In the genomic region with DNA sequence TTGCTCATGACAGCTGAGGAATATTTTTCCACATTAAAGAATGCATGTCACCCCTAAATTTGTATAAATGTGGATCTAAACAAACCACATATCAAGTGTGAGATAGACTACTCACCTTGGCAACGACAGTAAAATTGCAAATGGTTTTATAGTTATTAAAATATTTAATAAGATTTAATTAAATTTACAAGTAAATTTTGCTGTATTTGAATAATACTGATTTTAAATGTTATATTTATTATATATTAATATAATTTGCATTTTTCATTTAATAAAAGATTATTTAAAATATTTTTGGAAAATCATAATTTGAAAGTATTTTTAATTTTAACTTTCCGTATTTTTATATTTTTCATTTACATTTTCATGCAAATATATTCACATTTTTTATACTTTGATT, we compare ENCODE assay signal across 19 cellular contexts. TPM values are rescaled to one million over a fixed set of nuclear protein-coding genes. Genes with fewer than 3 reads are reported as not detected.
DNase-seq lines count a peak whose midpoint lies in the region; ATAC-seq and TF ChIP-seq lines count a peak whose summit lies in the region.
"Had no signal": no experiment of that assay in that cellular context is flagged by ENCODE, and none has a peak within 500 bp of the region (broad histone marks: within the 10 kb centered on the region; RNA-seq: fewer than 3 reads in every experiment).

No MANE protein-coding gene starts in this region.

- H3K4me3 Mint-ChIP-seq in chondrocyte (ENCODE audit: unreplicated experiment): no peak overlapping the region
- no peak overlapping the region for H3K4me3 Mint-ChIP-seq in T-cell
- H3K4me3 Mint-ChIP-seq: CD14-positive monocyte had no signal

- peaks cover 8% of the 10 kb centered on the region for H3K4me1 Mint-ChIP-seq in chondrocyte (ENCODE audit: low read depth)
- H3K4me1 Mint-ChIP-seq in T-cell: no peaks in the 10 kb centered on the region

- ATAC-seq in T-cell (replicated peaks in 1 of 4): no peak

- H3K4me2 ChIP-seq in GM23248 (ENCODE audit: unreplicated experiment): peak overlapping the region; percentile 63
- H3K4me2 ChIP-seq in osteoblast (ENCODE audit: insufficient read depth, low read length): no peak overlapping the region

- H3K4me3 ChIP-seq in GM23248 (no peak overlapping the region), osteoblast (ENCODE audit: insufficient read depth, low read length) (no peak overlapping the region)

- DNase-seq in GM23248: no peak
- DNase-seq in chondrocyte (ENCODE audit: low spot score): no peak
- no peak for DNase-seq in osteoblast (ENCODE audit: insufficient read length, low spot score, missing footprints)
- no peak for DNase-seq in T-cell
- DNase-seq in NCI-H2029 (lab: John Stamatoyannopoulos, UW): no peak
- DNase-seq in SHP77 (lab: John Stamatoyannopoulos, UW): no peak
- no peak for DNase-seq in middle frontal gyrus (ENCODE audit: extremely low spot score, low spot score)
- DNase-seq: GDM1, KG1, NCI-H1092 treated with DMSO at 0.1 percent for 48 hours, NCI-H1436 treated with DMSO at 0.1 percent for 48 hours, NCI-H1930, NCI-H345, NCI-H524 treated with DMSO at 0.1 percent for 48 hours, OCI-M1, SHP77 treated with DMSO at 0.1 percent for 48 hours, SK-N-SH had no signal

- H2AFZ ChIP-seq in GM23248: no peak overlapping the region
- no peak overlapping the region for H2AFZ ChIP-seq in osteoblast (ENCODE audit: low read length)

- TF ChIP-seq CTCF in chondrocyte (IDR thresholded peaks at IDR 0.05) (no peak), osteoblast (IDR thresholded peaks at IDR 0.05; ENCODE audit: extremely low read depth, low read depth, low read length) (no peak)

- H3K36me3 Mint-ChIP-seq in chondrocyte (ENCODE audit: low read depth) (no peaks in the 10 kb centered on the region), T-cell (no peaks in the 10 kb centered on the region)
- H3K36me3 Mint-ChIP-seq: CD14-positive monocyte had no signal

- H3K27me3 Mint-ChIP-seq in chondrocyte (ENCODE audit: low read depth): peaks cover 2% of the 10 kb centered on the region
- peaks cover 23 to 27% of the 10 kb centered on the region in 2 donors for H3K27me3 Mint-ChIP-seq in T-cell

- H3K4me1 ChIP-seq in GM23248 (ENCODE audit: insufficient read depth) (peaks cover 11% of the 10 kb centered on the region), osteoblast (ENCODE audit: insufficient read depth, low read length) (peaks cover 26% of the 10 kb centered on the region)

- no peak overlapping the region for H3K9ac ChIP-seq in GM23248
- H3K9ac ChIP-seq: SK-N-SH had no signal

- H3K79me2 ChIP-seq in GM23248 (ENCODE audit: insufficient read depth): no peaks in the 10 kb centered on the region
- H3K79me2 ChIP-seq in osteoblast (ENCODE audit: insufficient read depth, low read length): no peaks in the 10 kb centered on the region

- H3K9me3 Mint-ChIP-seq in chondrocyte (ENCODE audit: low read depth) (no peaks in the 10 kb centered on the region), T-cell (peaks cover 0 to 8% (median 0%) of the 10 kb centered on the region in 3 donors)

- H3K36me3 ChIP-seq in GM23248 (ENCODE audit: low read depth): no peaks in the 10 kb centered on the region
- H3K36me3 ChIP-seq in osteoblast (ENCODE audit: insufficient read depth, low read length): no peaks in the 10 kb centered on the region

- H3K27ac ChIP-seq in GM23248: peak overlapping the region; percentile 46; the same call in 1 of the 2 replicates
- H3K27ac ChIP-seq in osteoblast (ENCODE audit: low read depth, low read length): peak overlapping the region; percentile 75

- 31 to 36% methylated on average over 2 of the region's 2 CpGs for WGBS in GM23248 (ENCODE audit: low coverage in 1 of 2, low lambda C conversion rate in 2 of 2, missing lambda C conversion rate in 2 of 2), 2 experiments

- in situ Hi-C loops in GM23248 (cut with MboI): no loop called here

- no peaks in the 10 kb centered on the region for H3K9me2 ChIP-seq in GM23248 (ENCODE audit: insufficient read depth)
- H3K9me2 ChIP-seq: SK-N-SH had no signal

- H3K27me3 ChIP-seq in GM23248 (replicated peaks; ENCODE audit: insufficient read depth) (no peaks in the 10 kb centered on the region), osteoblast (ENCODE audit: insufficient read depth, low read length) (no peaks in the 10 kb centered on the region)

- CTCF ChIA-PET in T-cell (lab: Charles Lee): no interaction called here

- POLR2A ChIA-PET in T-cell (lab: Charles Lee): no interaction called here

- H3K27ac Mint-ChIP-seq in chondrocyte (ENCODE audit: unreplicated experiment): peak overlapping the region; percentile 55
- no peak overlapping the region for H3K27ac Mint-ChIP-seq in T-cell

- no peaks in the 10 kb centered on the region for H3K9me3 ChIP-seq in GM23248 (ENCODE audit: low read depth)
- H3K9me3 ChIP-seq in osteoblast (ENCODE audit: low read depth, low read length): no peaks in the 10 kb centered on the region
- H3K9me3 ChIP-seq: SK-N-SH had no signal

- H4K20me1 ChIP-seq in GM23248 (ENCODE audit: insufficient read depth) (no peaks in the 10 kb centered on the region), osteoblast (ENCODE audit: insufficient read depth, low read length) (no peaks in the 10 kb centered on the region)

- peaks cover 12% of the 10 kb centered on the region; the same call in 1 of the 2 replicates for H3F3A ChIP-seq in GM23248 (ENCODE audit: insufficient read depth)

RNA-seq across cellular contexts. Expression of a gene that starts 53.4 kb away (rescaled TPM):
- total RNA-seq in GM23248 (2014; rRNA removed; shearing (Covaris generic)): 0.89 and 1.1 TPM in 2 replicates
- 0.75 and 0.85 TPM in 2 replicates for polyA plus RNA-seq in GM23248 (2016; fragmentation: Nextera tagmentation; extraction: Ambion mirVana)
- total RNA-seq in chondrocyte: 3.6 to 4.6 TPM (median 3.9 TPM) in 3 replicates
- total RNA-seq in osteoblast: 2.7 and 5.1 TPM in 2 replicates
- 1 to 10 TPM in 3 of 5 donors, not detected in 2; 4.0 to 6.1 (median 4.4) TPM for total RNA-seq in T-cell
- total RNA-seq: Daoy had no signal
- polyA plus RNA-seq: CD14-positive monocyte had no signal
